ENCODE assay signal across 26 cellular contexts in the genomic region with DNA sequence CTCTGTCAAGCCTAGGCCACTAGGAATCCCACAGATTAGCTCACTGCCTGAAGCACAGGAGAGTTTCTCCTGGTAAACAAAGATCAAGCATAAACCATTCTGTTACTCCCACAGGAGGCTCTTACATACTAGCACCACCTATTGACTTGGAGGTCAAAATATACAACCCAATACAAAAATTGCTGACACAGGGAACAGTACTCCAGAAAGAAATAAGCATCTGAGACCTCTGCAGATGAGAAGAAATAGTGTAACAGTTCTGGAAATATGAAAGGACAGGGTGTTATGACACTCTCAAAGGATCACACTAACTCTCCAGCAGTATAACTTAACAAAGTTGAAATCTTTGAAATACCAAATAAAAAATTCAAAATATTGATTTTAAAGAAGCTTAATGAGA.
"Had no signal": no experiment of that assay in that cellular context is flagged by ENCODE, and none has a peak within 500 bp of the region (broad histone marks: within the 10 kb centered on the region; RNA-seq: fewer than 3 reads in every experiment).

No MANE protein-coding gene starts in this region.

- H3K36me3 ChIP-seq: left ventricle myocardium inferior, ovary, right atrium auricular region, stomach, thyroid gland, upper lobe of right lung had no signal

- H3K9me3 ChIP-seq: ovary, testis, thyroid gland had no signal

- H3K4me1 ChIP-seq: left ventricle myocardium inferior, right atrium auricular region, stomach, testis, thyroid gland, upper lobe of right lung had no signal

- DNase-seq: hypothalamus; immature natural killer cell; kidney; left colon; left ventricle myocardium inferior; midbrain; mucosa of descending colon; naive thymus-derived CD4-positive, alpha-beta T cell; ovary; stimulated activated CD4-positive, alpha-beta T cell treated with anti-CD3 and anti-CD28 coated beads, Interleukin-12 subunit alpha, Interleukin-12 subunit beta, amount 100 ng/mL, for 4 hours; stimulated activated CD4-positive, alpha-beta T cell treated with anti-CD3 and anti-CD28 coated beads, Interleukin-15, amount 100 ng/mL, for 24 hours; stimulated activated CD4-positive, alpha-beta T cell treated with anti-CD3 and anti-CD28 coated beads, Interleukin-2, amount 100 ng/mL, for 24 hours; stimulated activated CD4-positive, alpha-beta T cell treated with anti-CD3 and anti-CD28 coated beads, Interleukin-4, amount 100 ng/mL, for 1 hour; stimulated activated naive B cell treated with anti-CD40 and anti-IgM and Interleukin-4, amounts not matched to agents 10 μg/mL and 1 μg/mL and 100 μg/mL, for 72 hours; stimulated activated naive CD8-positive, alpha-beta T cell treated with anti-CD3 and anti-CD28 coated beads, Interleukin-15, Interleukin-2, amounts not matched to agents 100 U/mL and 50 U/mL, for 24 hours; stomach; testis; thyroid gland; trophoblast cell; upper lobe of right lung had no signal

- H3K4me3 ChIP-seq: left ventricle myocardium inferior, lung, mucosa of descending colon, ovary, right atrium auricular region, skin epidermis, stomach, testis, thyroid gland, upper lobe of right lung had no signal

- FAIRE-seq: islet of Langerhans, kidney, urothelium cell line had no signal

- H3K27me3 ChIP-seq: ovary, right atrium auricular region, stomach, testis, thyroid gland, upper lobe of right lung had no signal

- ATAC-seq: left colon; mucosa of descending colon; naive thymus-derived CD4-positive, alpha-beta T cell; sciatic nerve; stimulated activated naive B cell treated with anti-CD40 and anti-IgM and Interleukin-4, amounts not matched to agents 10 μg/mL and 1 μg/mL and 100 μg/mL, for 72 hours had no signal

- H3K27ac ChIP-seq: left ventricle myocardium inferior, ovary, right atrium auricular region, skin epidermis, stomach, testis, thyroid gland, upper lobe of right lung had no signal
